Comparison of ENCODE assay signal across 14 cellular contexts in genomic region chr18:79644666-79645057, GRCh38. TPM values are rescaled to one million over a fixed set of nuclear protein-coding genes. Genes with fewer than 3 reads are reported as not detected.
A peak's percentile ranks its signal among the peaks of the same experiment; 100 is the strongest.
DNase-seq lines count a peak whose midpoint lies in the region; ATAC-seq and TF ChIP-seq lines count a peak whose summit lies in the region.
"Had no signal": no experiment of that assay in that cellular context is flagged by ENCODE, and none has a peak within 500 bp of the region (broad histone marks: within the 10 kb centered on the region; RNA-seq: fewer than 3 reads in every experiment).

No MANE protein-coding gene starts in this region.

- H3K27me3 Mint-ChIP-seq in activated naive CD8-positive, alpha-beta T cell = no peaks in the 10 kb centered on the region
- peaks cover 7% of the 10 kb centered on the region for H3K27me3 Mint-ChIP-seq in activated naive CD8-positive, alpha-beta T cell treated with anti-CD3 and anti-CD28 coated beads, Interleukin-2, amount 50 U/mL, for 24 hours
- H3K27me3 Mint-ChIP-seq: activated CD4-positive, alpha-beta memory T cell treated with anti-CD3 and anti-CD28 coated beads, Interleukin-2, amount 10 ng/mL, durations not matched to agents 7 days and 5 days had no signal

- H3K27ac ChIP-seq in HL-60 (replicated peaks) (peak overlapping the region; percentile 70), OCI-LY7 (ENCODE audit: low read depth, low read length, poor library complexity, severe bottlenecking) (no peak overlapping the region), mammary epithelial cell (ENCODE audit: insufficient read depth, low read depth, low read length) (no peak overlapping the region)
- H3K27ac ChIP-seq: A549, neutrophil, transverse colon had no signal

- in situ Hi-C loops in mammary epithelial cell (cut with MboI; ENCODE audit: low sequenced_read_pairs in 2 of 2) = loop anchor here (5.0 to 10.0 kb wide), 2 partner anchors 260 to 262 kb away; no protein-coding TSS in a partner anchor

- no peaks in the 10 kb centered on the region for H3K79me2 ChIP-seq in OCI-LY7 (ENCODE audit: insufficient read depth, low read depth, low read length)
- H3K79me2 ChIP-seq in mammary epithelial cell (ENCODE audit: insufficient read depth, low read length) = no peaks in the 10 kb centered on the region

- H3K4me1 Mint-ChIP-seq in activated naive CD8-positive, alpha-beta T cell (ENCODE audit: low read depth) = peaks cover 14% of the 10 kb centered on the region
- peaks cover 20% of the 10 kb centered on the region for H3K4me1 Mint-ChIP-seq in activated naive CD8-positive, alpha-beta T cell treated with anti-CD3 and anti-CD28 coated beads, Interleukin-2, amount 50 U/mL, for 24 hours

- H3K4me1 ChIP-seq in OCI-LY7 (ENCODE audit: insufficient read depth, low read length, poor library complexity, severe bottlenecking) = peaks cover 19% of the 10 kb centered on the region
- no peaks in the 10 kb centered on the region for H3K4me1 ChIP-seq in mammary epithelial cell (ENCODE audit: insufficient read depth, low read length)
- H3K4me1 ChIP-seq: A549 had no signal

- no peak overlapping the region for H3K9ac ChIP-seq in mammary epithelial cell (ENCODE audit: insufficient read depth, low read length)

- H4K20me1 ChIP-seq in OCI-LY7 (ENCODE audit: insufficient read depth, low read length) = no peaks in the 10 kb centered on the region
- H4K20me1 ChIP-seq in mammary epithelial cell (ENCODE audit: insufficient read depth, low read length) = no peaks in the 10 kb centered on the region

- intact Hi-C loops in OCI-LY7 (cut with micrococcal nuclease; ENCODE audit: unreplicated experiment) (loop anchor here (1.0 to 2.0 kb wide), 2 partner anchors 118 to 263 kb away; no protein-coding TSS in a partner anchor), left ventricle myocardium superior (cut with micrococcal nuclease) (loop anchor here (5.0 kb wide), 1 partner anchor 262 kb away; no protein-coding TSS in a partner anchor), mammary epithelial cell (cut with micrococcal nuclease) (loop anchor here (1.0 to 5.0 kb wide), 4 partner anchors 117 to 659 kb away; no protein-coding TSS in a partner anchor)

- 68% methylated on average over 9 of the region's 9 CpGs for WGBS in mammary epithelial cell (ENCODE audit: low coverage, missing lambda C conversion rate)

- no peak overlapping the region for H3K4me3 Mint-ChIP-seq in activated naive CD8-positive, alpha-beta T cell
- H3K4me3 Mint-ChIP-seq in activated naive CD8-positive, alpha-beta T cell treated with anti-CD3 and anti-CD28 coated beads, Interleukin-2, amount 50 U/mL, for 24 hours = no peak overlapping the region
- H3K4me3 Mint-ChIP-seq: activated CD4-positive, alpha-beta memory T cell treated with anti-CD3 and anti-CD28 coated beads, Interleukin-2, amount 10 ng/mL, durations not matched to agents 7 days and 5 days; stimulated activated memory B cell treated with anti-CD40 and anti-IgM and Interleukin-4, amounts not matched to agents 10 μg/mL and 1 μg/mL and 100 μg/mL, for 72 hours had no signal

- no peak for DNase-seq in activated naive CD8-positive, alpha-beta T cell treated with anti-CD3 and anti-CD28 coated beads, Interleukin-2, amount 50 U/mL, for 24 hours
- DNase-seq in HL-60 (ENCODE audit: low read depth in 1 of 2, low spot score in 1 of 2) = no peak
- DNase-seq in OCI-LY7 (ENCODE audit: low spot score) = peak; percentile 11
- no peak for DNase-seq in left ventricle myocardium superior
- DNase-seq in stimulated activated naive CD4-positive, alpha-beta T cell treated with Interleukin-2 at 50 U/mL for 16 hours (lab: John Stamatoyannopoulos, UW) = no peak
- DNase-seq in NCI-H345 (lab: John Stamatoyannopoulos, UW) = no peak
- no peak for DNase-seq in mammary epithelial cell

- CTCF ChIA-PET in OCI-LY7 (lab: Charles Lee; ENCODE audit: unreplicated experiment) = no interaction called here
- CTCF ChIA-PET in mammary epithelial cell (lab: Charles Lee; ENCODE audit: low non-redundant PET) = no interaction called here

- no peaks in the 10 kb centered on the region for H3K9me3 Mint-ChIP-seq in activated naive CD8-positive, alpha-beta T cell (ENCODE audit: low read depth)
- no peaks in the 10 kb centered on the region for H3K9me3 Mint-ChIP-seq in activated naive CD8-positive, alpha-beta T cell treated with anti-CD3 and anti-CD28 coated beads, Interleukin-2, amount 50 U/mL, for 24 hours
- H3K9me3 Mint-ChIP-seq: activated CD4-positive, alpha-beta memory T cell treated with anti-CD3 and anti-CD28 coated beads, Interleukin-2, amount 10 ng/mL, durations not matched to agents 7 days and 5 days; stimulated activated memory B cell treated with anti-CD40 and anti-IgM and Interleukin-4, amounts not matched to agents 10 μg/mL and 1 μg/mL and 100 μg/mL, for 72 hours had no signal

- POLR2A ChIA-PET in OCI-LY7 (lab: Charles Lee) = no interaction called here

- ATAC-seq in activated naive CD8-positive, alpha-beta T cell treated with anti-CD3 and anti-CD28 coated beads, Interleukin-2, amount 50 U/mL, for 24 hours = no peak
- ATAC-seq in left ventricle myocardium superior = peak; percentile 87

- H3K36me3 Mint-ChIP-seq in activated naive CD8-positive, alpha-beta T cell = no peaks in the 10 kb centered on the region
- H3K36me3 Mint-ChIP-seq in activated naive CD8-positive, alpha-beta T cell treated with anti-CD3 and anti-CD28 coated beads, Interleukin-2, amount 50 U/mL, for 24 hours (ENCODE audit: low read depth) = no peaks in the 10 kb centered on the region
- H3K36me3 Mint-ChIP-seq: CD14-positive monocyte; stimulated activated memory B cell treated with anti-CD40 and anti-IgM and Interleukin-4, amounts not matched to agents 10 μg/mL and 1 μg/mL and 100 μg/mL, for 72 hours had no signal

- BruUV-seq in OCI-LY7 (replicated peaks; lab: Mats Ljungman, UMichigan) (no TSS peak), mammary epithelial cell (replicated peaks; lab: Mats Ljungman, UMichigan) (no TSS peak)

- TF ChIP-seq CTCF in HL-60 (IDR thresholded peaks at IDR 0.05; ENCODE audit: insufficient read depth, low read length) (no peak), OCI-LY7 (conservative IDR thresholded peaks at IDR 0.05; ENCODE audit: low read length) (no peak), mammary epithelial cell (conservative IDR thresholded peaks at IDR 0.05 in 1 of 2, IDR thresholded peaks at IDR 0.05 in 1 of 2; ENCODE audit: extremely low read depth in 1 of 2, insufficient read depth in 1 of 2, low read depth in 1 of 2, low read length in 2 of 2) (no peak)

- H3K36me3 ChIP-seq in OCI-LY7 (ENCODE audit: insufficient read depth, low read length) (no peaks in the 10 kb centered on the region), mammary epithelial cell (ENCODE audit: insufficient read depth, low read length) (no peaks in the 10 kb centered on the region)
- H3K36me3 ChIP-seq: neutrophil, transverse colon had no signal

- H3K27me3 ChIP-seq in HL-60 (ENCODE audit: insufficient read depth, poor library complexity, severe bottlenecking) (no peaks in the 10 kb centered on the region), mammary epithelial cell (ENCODE audit: insufficient read depth, low read length) (no peaks in the 10 kb centered on the region)

- H3K4me2 ChIP-seq in OCI-LY7 (ENCODE audit: low read length) = peak overlapping the region; percentile 58
- no peak overlapping the region for H3K4me2 ChIP-seq in mammary epithelial cell (ENCODE audit: insufficient read depth, low read depth, low read length)

- dilution Hi-C loops in mammary epithelial cell (cut with HindIII; ENCODE audit: low sequenced_read_pairs) = no loop called here

- no peaks in the 10 kb centered on the region for H3K9me2 ChIP-seq in OCI-LY7 (ENCODE audit: insufficient read depth, low read length)

- peak overlapping the region; percentile 16 for H3K27ac Mint-ChIP-seq in activated naive CD8-positive, alpha-beta T cell
- no peak overlapping the region for H3K27ac Mint-ChIP-seq in activated naive CD8-positive, alpha-beta T cell treated with anti-CD3 and anti-CD28 coated beads, Interleukin-2, amount 50 U/mL, for 24 hours
- H3K27ac Mint-ChIP-seq: activated CD4-positive, alpha-beta memory T cell treated with anti-CD3 and anti-CD28 coated beads, Interleukin-2, amount 10 ng/mL, durations not matched to agents 7 days and 5 days had no signal

- H3K9me3 ChIP-seq in OCI-LY7 (ENCODE audit: low read length) (no peaks in the 10 kb centered on the region), mammary epithelial cell (replicated peaks; ENCODE audit: insufficient read depth, low read length) (no peaks in the 10 kb centered on the region)
- H3K9me3 ChIP-seq: A549, neutrophil, transverse colon had no signal

- H2AFZ ChIP-seq in OCI-LY7 (ENCODE audit: low read length) (peak overlapping the region; percentile 99), mammary epithelial cell (ENCODE audit: low read depth, low read length) (no peak overlapping the region)

- H3K4me3 ChIP-seq in HL-60 (replicated peaks; ENCODE audit: insufficient read depth, low read length) (no peak overlapping the region), OCI-LY7 (ENCODE audit: low read depth, low read length, poor library complexity, severe bottlenecking) (peak overlapping the region; percentile 50), mammary epithelial cell (replicated peaks in 1 of 3; ENCODE audit: insufficient read depth in 1 of 3, low read depth in 2 of 3, low read length in 3 of 3) (no peak overlapping the region)
- H3K4me3 ChIP-seq: A549, transverse colon had no signal

RNA-seq across cellular contexts. Expression of gene CTDP1, which starts 34.9 kb away (rescaled TPM):
- total RNA-seq in OCI-LY7 (2014; rRNA removed; shearing (Covaris generic)) = 9.6 and 11.9 TPM in 2 replicates
- total RNA-seq in OCI-LY7 (2022) = 11.3 and 15.4 TPM in 2 replicates
- total RNA-seq in left ventricle myocardium superior = 10.2 TPM
- 10 to 100 TPM; 20.7 to 23.5 TPM for total RNA-seq in mammary epithelial cell
- polyA plus RNA-seq in mammary epithelial cell = 9.6 TPM
- 44.1 TPM for polyA minus RNA-seq in mammary epithelial cell
